ENCODE assay signal across 17 cellular contexts in the genomic region with DNA sequence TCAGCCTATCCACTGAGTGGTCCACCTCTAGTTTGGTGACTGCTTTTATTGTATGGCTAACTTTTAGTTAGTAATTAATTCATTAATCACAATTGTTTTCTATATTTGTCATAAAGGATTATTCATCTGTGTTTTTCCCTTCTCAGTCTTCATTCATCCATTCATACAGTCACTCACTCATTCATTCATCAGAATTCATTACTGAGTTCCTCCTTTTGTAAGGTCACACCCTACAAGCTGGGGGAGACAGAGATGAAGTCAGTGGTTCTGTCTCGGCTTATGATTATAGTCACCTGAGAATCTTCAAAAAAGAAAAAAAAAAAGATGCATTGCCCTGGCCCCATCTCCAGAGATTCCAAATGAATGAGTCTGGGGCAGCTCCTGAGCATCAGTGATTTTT.
DNase-seq lines count a peak whose midpoint lies in the region; ATAC-seq and TF ChIP-seq lines count a peak whose summit lies in the region.
"Had no signal": no experiment of that assay in that cellular context is flagged by ENCODE, and none has a peak within 500 bp of the region (broad histone marks: within the 10 kb centered on the region; RNA-seq: fewer than 3 reads in every experiment).

No MANE protein-coding gene starts in this region.

- H3K4me2 ChIP-seq in osteoblast (ENCODE audit: insufficient read depth, low read length): no peak overlapping the region
- H3K4me2 ChIP-seq: PC-9 had no signal

- H3K79me2 ChIP-seq in osteoblast (ENCODE audit: insufficient read depth, low read length): no peaks in the 10 kb centered on the region

- H3K4me1 Mint-ChIP-seq in activated T-cell treated with anti-CD3 and anti-CD28 coated beads, Interleukin-2, amount 50 U/mL, for 72 hours (ENCODE audit: low read depth): peaks cover 72% of the 10 kb centered on the region
- peaks cover 6% of the 10 kb centered on the region for H3K4me1 Mint-ChIP-seq in T-helper 17 cell
- H3K4me1 Mint-ChIP-seq in CD14-positive monocyte: peaks cover 6% of the 10 kb centered on the region
- no peaks in the 10 kb centered on the region for H3K4me1 Mint-ChIP-seq in Caco-2 (ENCODE audit: low read depth, unreplicated experiment)

- no peak overlapping the region for H3K27ac ChIP-seq in osteoblast (ENCODE audit: low read depth, low read length)
- H3K27ac ChIP-seq: PC-9, SJSA1 had no signal

- peaks cover 9 to 14% of the 10 kb centered on the region in 2 donors for H3K36me3 Mint-ChIP-seq in activated T-cell treated with anti-CD3 and anti-CD28 coated beads, Interleukin-2, amount 50 U/mL, for 72 hours (ENCODE audit: insufficient read depth in 2 of 2)
- H3K36me3 Mint-ChIP-seq in T-helper 17 cell (ENCODE audit: low read depth) (no peaks in the 10 kb centered on the region), CD14-positive monocyte (no peaks in the 10 kb centered on the region), Caco-2 (ENCODE audit: insufficient read depth, unreplicated experiment) (no peaks in the 10 kb centered on the region)

- peak in 1 of 2 donors; percentile 18 for DNase-seq in activated T-cell treated with anti-CD3 and anti-CD28 coated beads, Interleukin-2, amount 50 U/mL, for 72 hours
- no peak for DNase-seq in activated T-cell treated with anti-CD3 and anti-CD28 coated beads, Interleukin-2, amount 50 U/mL, for 1 hour
- no peak for DNase-seq in T-helper 17 cell
- peak; percentile 61 for DNase-seq in kidney tubule cell (ENCODE audit: low spot score)
- DNase-seq in CD14-positive monocyte (ENCODE audit: low spot score): no peak
- DNase-seq in Caco-2: no peak
- DNase-seq in osteoblast (ENCODE audit: insufficient read length, low spot score, missing footprints): no peak
- DNase-seq: C1 segment of cervical spinal cord, GF-D8, H9, NCI-H1436, NCI-H2029 treated with DMSO at 0.1 percent for 48 hours, NCI-H510A treated with DMSO at 0.1 percent for 48 hours, NCI-H82, PC-9 had no signal

- peak overlapping the region; percentile 91 for H3K27ac Mint-ChIP-seq in activated T-cell treated with anti-CD3 and anti-CD28 coated beads, Interleukin-2, amount 50 U/mL, for 72 hours
- peak overlapping the region; percentile 24 for H3K27ac Mint-ChIP-seq in T-helper 17 cell
- H3K27ac Mint-ChIP-seq in CD14-positive monocyte: no peak overlapping the region
- H3K27ac Mint-ChIP-seq in Caco-2 (ENCODE audit: unreplicated experiment): no peak overlapping the region

- H2AFZ ChIP-seq in osteoblast (ENCODE audit: low read length): no peak overlapping the region
- H2AFZ ChIP-seq: PC-9 had no signal

- no TSS peak for BruUV-seq in Caco-2 (replicated peaks; lab: Mats Ljungman, UMichigan)

- H3K27me3 Mint-ChIP-seq in activated T-cell treated with anti-CD3 and anti-CD28 coated beads, Interleukin-2, amount 50 U/mL, for 72 hours (ENCODE audit: low read depth): no peaks in the 10 kb centered on the region
- peaks cover 8% of the 10 kb centered on the region for H3K27me3 Mint-ChIP-seq in T-helper 17 cell
- H3K27me3 Mint-ChIP-seq in CD14-positive monocyte (ENCODE audit: low read depth in 3 of 3): no peaks in the 10 kb centered on the region
- peaks cover 6% of the 10 kb centered on the region for H3K27me3 Mint-ChIP-seq in Caco-2 (ENCODE audit: insufficient read depth, unreplicated experiment)

- H3K4me1 ChIP-seq in Caco-2 (no peaks in the 10 kb centered on the region), osteoblast (ENCODE audit: insufficient read depth, low read length) (peaks cover 13% of the 10 kb centered on the region)

- no peak for TF ChIP-seq CTCF in CD14-positive monocyte (IDR thresholded peaks at IDR 0.05)
- TF ChIP-seq CTCF in Caco-2 (IDR thresholded peaks at IDR 0.05; ENCODE audit: insufficient read depth in 1 of 2, low read depth in 1 of 2, low read length in 1 of 2, severe bottlenecking in 1 of 2, unreplicated experiment in 1 of 2): no peak
- no peak for TF ChIP-seq CTCF in osteoblast (IDR thresholded peaks at IDR 0.05; ENCODE audit: extremely low read depth, low read depth, low read length)

- CTCF ChIA-PET in Caco-2 (lab: Charles Lee): no interaction called here

- ATAC-seq in activated T-cell treated with anti-CD3 and anti-CD28 coated beads, Interleukin-2, amount 50 U/mL, for 72 hours (replicated peaks in 1 of 2): peak; percentile 31 to 46
- ATAC-seq in GM18870 (IDR thresholded peaks at IDR 0.05; ENCODE audit: unreplicated experiment): peak; percentile 3
- no peak for ATAC-seq in T-helper 17 cell

- peaks cover 5 to 10% of the 10 kb centered on the region in 2 donors for H3K9me3 Mint-ChIP-seq in activated T-cell treated with anti-CD3 and anti-CD28 coated beads, Interleukin-2, amount 50 U/mL, for 72 hours
- H3K9me3 Mint-ChIP-seq in CD14-positive monocyte (peaks cover 1 to 9% (median 5%) of the 10 kb centered on the region in 7 donors), Caco-2 (ENCODE audit: unreplicated experiment) (no peaks in the 10 kb centered on the region)
- H3K9me3 Mint-ChIP-seq: H9 had no signal

- no peaks in the 10 kb centered on the region; the same call in 1 of the 2 replicates for H3K27me3 ChIP-seq in Caco-2 (replicated peaks; ENCODE audit: control insufficient read depth, insufficient read depth, low read length)
- no peaks in the 10 kb centered on the region for H3K27me3 ChIP-seq in osteoblast (ENCODE audit: insufficient read depth, low read length)
- H3K27me3 ChIP-seq: SJSA1 had no signal

- peak overlapping the region; percentile 65 to 88 for H3K4me3 Mint-ChIP-seq in activated T-cell treated with anti-CD3 and anti-CD28 coated beads, Interleukin-2, amount 50 U/mL, for 72 hours
- H3K4me3 Mint-ChIP-seq in T-helper 17 cell (no peak overlapping the region), CD14-positive monocyte (no peak overlapping the region), Caco-2 (ENCODE audit: unreplicated experiment) (no peak overlapping the region)
- H3K4me3 Mint-ChIP-seq: H9 had no signal

- H3K36me3 ChIP-seq in Caco-2 (ENCODE audit: control insufficient read depth, insufficient read depth, low read length): no peaks in the 10 kb centered on the region
- H3K36me3 ChIP-seq in osteoblast (ENCODE audit: insufficient read depth, low read length): no peaks in the 10 kb centered on the region
- H3K36me3 ChIP-seq: SJSA1 had no signal

- POLR2A ChIA-PET in Caco-2 (lab: Charles Lee): no interaction called here

- H3K4me3 ChIP-seq in Caco-2 (ENCODE audit: low read depth, low read length) (no peak overlapping the region), osteoblast (ENCODE audit: insufficient read depth, low read length) (no peak overlapping the region)
- H3K4me3 ChIP-seq: PC-9, SJSA1 had no signal

- H4K20me1 ChIP-seq in osteoblast (ENCODE audit: insufficient read depth, low read length): no peaks in the 10 kb centered on the region

- H3K9me3 ChIP-seq in T-helper 17 cell (ENCODE audit: control insufficient read depth, low read length, poor library complexity, severe bottlenecking): no peaks in the 10 kb centered on the region
- no peaks in the 10 kb centered on the region for H3K9me3 ChIP-seq in Caco-2
- H3K9me3 ChIP-seq in osteoblast (ENCODE audit: low read depth, low read length): no peaks in the 10 kb centered on the region
- H3K9me3 ChIP-seq: SJSA1 had no signal

- intact Hi-C loops in CD14-positive monocyte (cut with micrococcal nuclease) (loop anchor here in 1 of 2 donors (5.0 to 10.0 kb wide), 2 partner anchors 366 to 1309 kb away; no protein-coding TSS in a partner anchor), Caco-2 (cut with micrococcal nuclease; ENCODE audit: unreplicated experiment) (loop anchor here (10.0 kb wide), 1 partner anchor 489 kb away; no protein-coding TSS in a partner anchor)

Comparison
In these comparisons a context has a peak if more than half of its experiments do, and no peak if none do; other contexts are left out.
1. H3K27ac Mint-ChIP-seq: peak in activated T-cell treated with anti-CD3 and anti-CD28 coated beads, Interleukin-2, amount 50 U/mL, for 72 hours (single experiment) and T-helper 17 cell (single experiment); none in CD14-positive monocyte (0 of 7) and Caco-2 (single experiment).
2. H3K4me3 Mint-ChIP-seq: peak in activated T-cell treated with anti-CD3 and anti-CD28 coated beads, Interleukin-2, amount 50 U/mL, for 72 hours (2 of 2); none in T-helper 17 cell (single experiment), CD14-positive monocyte (0 of 2) and Caco-2 (single experiment).